Comparison of ENCODE assay signal across 24 cellular contexts in the genomic region with DNA sequence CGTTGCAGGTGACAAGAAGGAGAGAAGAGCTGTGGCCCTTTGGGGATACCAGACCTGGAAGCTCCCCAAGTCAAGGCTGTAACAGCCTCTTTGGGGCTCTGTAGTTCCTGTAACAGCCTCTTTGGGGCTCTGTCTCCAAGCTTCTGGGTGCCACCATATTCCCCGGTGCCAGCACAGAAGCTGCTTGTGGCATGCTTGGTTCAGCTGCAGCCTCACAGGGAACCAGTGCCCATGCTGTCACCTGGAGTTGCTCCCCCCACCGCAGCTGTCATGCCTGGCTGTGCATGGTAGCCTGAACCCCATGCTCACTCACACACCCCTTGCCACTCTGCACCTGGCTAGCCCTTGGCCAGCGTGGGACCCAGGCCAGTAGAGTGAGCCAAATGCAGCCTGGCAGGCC.
DNase-seq lines count a peak whose midpoint lies in the region; ATAC-seq, FAIRE-seq and TF ChIP-seq lines count a peak whose summit lies in the region.
"Had no signal": no experiment of that assay in that cellular context is flagged by ENCODE, and none has a peak within 500 bp of the region (broad histone marks: within the 10 kb centered on the region; RNA-seq: fewer than 3 reads in every experiment).

No MANE protein-coding gene starts in this region.

- 0 out of 2 replicates have a peak, but pooled peaks have one; percentile 19 for TF ChIP-seq RAD21 in GM12878 (IDR thresholded peaks at IDR 0.05; ENCODE audit: insufficient read depth, low read depth, low read length)

- peaks cover 22% of the 10 kb centered on the region for H3K4me1 ChIP-seq in GM12878 (ENCODE audit: control insufficient read depth, insufficient read depth, low read length)
- H3K4me1 ChIP-seq: transverse colon had no signal

- peak; percentile 33 for TF ChIP-seq CTCF in GM12864 (IDR thresholded peaks at IDR 0.05; ENCODE audit: low read depth, low read length, missing control alignments)
- TF ChIP-seq CTCF in GM12878 (IDR thresholded peaks at IDR 0.05 in 2 of 3, conservative IDR thresholded peaks at IDR 0.05 in 1 of 3; ENCODE audit: control insufficient read depth in 2 of 3, extremely low read depth in 1 of 3, insufficient read depth in 1 of 3, low read depth in 3 of 3, low read length in 3 of 3), result 0 out of 6 replicates have a peak, but pooled peaks of 1 of the 3 experiments have one; percentile 18

- H3K27ac Mint-ChIP-seq in naive B cell, result peak overlapping the region in 1 of 6 donors; percentile 43
- H3K27ac Mint-ChIP-seq: activated CD4-positive, alpha-beta memory T cell treated with anti-CD3 and anti-CD28 coated beads for 36 hours; CD8-positive, alpha-beta memory T cell; stimulated activated naive B cell treated with anti-CD40 and anti-IgM and Interleukin-4, amounts not matched to agents 10 μg/mL and 1 μg/mL and 100 μg/mL, for 72 hours; T-helper 1 cell treated with Interleukin-12 subunit alpha and Interleukin-12 subunit beta and Interleukin-4 antibody, amounts not matched to agents 30 μg/mL and 1 μg/mL, for 36 hours had no signal

- H3K4me3 Mint-ChIP-seq in naive B cell, result peak overlapping the region in 1 of 8 donors; percentile 38
- H3K4me3 Mint-ChIP-seq: activated CD4-positive, alpha-beta memory T cell treated with anti-CD3 and anti-CD28 coated beads for 36 hours; CD8-positive, alpha-beta memory T cell; stimulated activated naive B cell treated with anti-CD40 and anti-IgM and Interleukin-4, amounts not matched to agents 10 μg/mL and 1 μg/mL and 100 μg/mL, for 72 hours; T-helper 1 cell treated with Interleukin-12 subunit alpha and Interleukin-12 subunit beta and Interleukin-4 antibody, amounts not matched to agents 30 μg/mL and 1 μg/mL, for 36 hours had no signal

- no peak overlapping the region; the same call in 1 of the 2 replicates for H3K27ac ChIP-seq in GM12878 (ENCODE audit: control insufficient read depth, insufficient read depth)
- H3K27ac ChIP-seq: gastroesophageal sphincter, PC-9, SJCRH30, transverse colon, WERI-Rb-1 had no signal

- no peak overlapping the region for H3K9ac ChIP-seq in GM12878 (ENCODE audit: control insufficient read depth, insufficient read depth, low read length)

- DNase-seq in GM12864 (ENCODE audit: low read depth) (no peak), GM12878 (ENCODE audit: low read depth, low spot score) (no peak), naive B cell (no peak), NCI-H446 treated with DMSO at 0.1 percent for 48 hours (lab: John Stamatoyannopoulos, UW) (no peak), midbrain (lab: John Stamatoyannopoulos, UW) (no peak), dermis blood vessel endothelial cell (no peak)
- DNase-seq in stimulated activated CD4-positive, alpha-beta T cell treated with anti-CD3 and anti-CD28 coated beads, Interleukin-4, amount 100 ng/mL, for 24 hours, result no peak
- DNase-seq: activated CD4-positive, alpha-beta memory T cell treated with anti-CD3 and anti-CD28 coated beads for 36 hours; activated naive CD4-positive, alpha-beta T cell treated with anti-CD3 and anti-CD28 coated beads, Interleukin-2, amount 50 U/mL, for 16 hours; central memory CD4-positive, alpha-beta T cell; DMS79 treated with DMSO at 0.1 percent for 48 hours; effector CD4-positive, alpha-beta T cell; NCI-H1417 treated with DMSO at 0.1 percent for 48 hours; NCI-H2171; occipital lobe; PC-9; SJCRH30; stimulated activated naive B cell treated with anti-CD40 and anti-IgM and Interleukin-4, amounts not matched to agents 10 μg/mL and 1 μg/mL and 100 μg/mL, for 72 hours; transverse colon; WERI-Rb-1 had no signal

- peaks cover 7 to 15% (median 7%) of the 10 kb centered on the region in 3 donors for H3K4me1 Mint-ChIP-seq in naive B cell
- H3K4me1 Mint-ChIP-seq: CD8-positive, alpha-beta memory T cell had no signal

- no peaks in the 10 kb centered on the region for H3K79me2 ChIP-seq in GM12878 (ENCODE audit: control insufficient read depth, insufficient read depth, low read length)

- CTCF ChIA-PET in GM12878 (lab: Yijun Ruan, JAX), result interaction anchor here (2.2 kb wide), 1 partner anchor 198 kb away, joined by 9 read pairs; no protein-coding TSS in a partner anchor

- H3K4me3 ChIP-seq in GM12864 (ENCODE audit: low read depth, low read length), result no peak overlapping the region
- H3K4me3 ChIP-seq in GM12878, result no peak overlapping the region
- H3K4me3 ChIP-seq: gastroesophageal sphincter, PC-9, SJCRH30, transverse colon had no signal

- POLR2A ChIA-PET in GM12878 (lab: Charles Lee), result no interaction called here

- intact Hi-C loops in GM12878 (cut with micrococcal nuclease; ENCODE audit: unreplicated experiment), result no loop called here

- no peak for TF ChIP-seq POLR2A in GM12878 (IDR thresholded peaks at IDR 0.05; ENCODE audit: low read depth, low read length)

- H3K36me3 Mint-ChIP-seq in naive B cell, result no peaks in the 10 kb centered on the region
- H3K36me3 Mint-ChIP-seq: activated CD4-positive, alpha-beta memory T cell treated with anti-CD3 and anti-CD28 coated beads for 36 hours; stimulated activated naive B cell treated with anti-CD40 and anti-IgM and Interleukin-4, amounts not matched to agents 10 μg/mL and 1 μg/mL and 100 μg/mL, for 72 hours had no signal

- TF ChIP-seq EP300 in GM12878 (IDR thresholded peaks at IDR 0.05; ENCODE audit: borderline replicate concordance in 1 of 2, control insufficient read depth in 1 of 2, low read depth in 2 of 2, low read length in 2 of 2), result no peak

- no peaks in the 10 kb centered on the region for H3K9me3 ChIP-seq in GM12878 (replicated peaks; ENCODE audit: control insufficient read depth, insufficient read depth, low read length)
- H3K9me3 ChIP-seq: gastroesophageal sphincter, SJCRH30, transverse colon had no signal

- no TSS peak for BruUV-seq in GM12878 (replicated peaks; lab: Mats Ljungman, UMichigan)

- H3K27me3 Mint-ChIP-seq in naive B cell, result peaks cover 0 to 6% (median 4%) of the 10 kb centered on the region in 3 donors
- H3K27me3 Mint-ChIP-seq: activated CD4-positive, alpha-beta memory T cell treated with anti-CD3 and anti-CD28 coated beads for 36 hours had no signal

- H3K36me3 ChIP-seq in GM12878 (ENCODE audit: control insufficient read depth in 2 of 2, insufficient read depth in 2 of 2, low read length in 1 of 2), result no peaks in the 10 kb centered on the region
- H3K36me3 ChIP-seq: gastroesophageal sphincter, SJCRH30, transverse colon, WERI-Rb-1 had no signal

- H4K20me1 ChIP-seq in GM12878 (ENCODE audit: control insufficient read depth, insufficient read depth), result no peaks in the 10 kb centered on the region

- RAD21 ChIA-PET in GM12878 (lab: Charles Lee; ENCODE audit: unreplicated experiment), result no interaction called here

- H3K27me3 ChIP-seq in GM12878 (replicated peaks in 1 of 2; ENCODE audit: control insufficient read depth in 2 of 2, insufficient read depth in 2 of 2, low read length in 1 of 2), result no peaks in the 10 kb centered on the region
- H3K27me3 ChIP-seq: gastroesophageal sphincter, SJCRH30, transverse colon had no signal

- no peak overlapping the region for H3K4me2 ChIP-seq in GM12878 (ENCODE audit: control insufficient read depth, insufficient read depth)
- H3K4me2 ChIP-seq: PC-9 had no signal

- FAIRE-seq in GM12878 (lab: Jason Lieb, UNC), result no peak

- SMC1A ChIA-PET in GM12878 (lab: Charles Lee; ENCODE audit: uncharacterized antibody, unreplicated experiment), result interaction anchor here (1.1 kb wide), 1 partner anchor 9 kb away, joined by 3 read pairs; no protein-coding TSS in a partner anchor

- in situ Hi-C loops in GM12878 (cut with MboI), result no loop called here

- H3K9me3 Mint-ChIP-seq in naive B cell, result peaks cover 0 to 2% (median 0%) of the 10 kb centered on the region in 7 donors
- H3K9me3 Mint-ChIP-seq: activated CD4-positive, alpha-beta memory T cell treated with anti-CD3 and anti-CD28 coated beads for 36 hours; CD8-positive, alpha-beta memory T cell; T-helper 1 cell treated with Interleukin-12 subunit alpha and Interleukin-12 subunit beta and Interleukin-4 antibody, amounts not matched to agents 30 μg/mL and 1 μg/mL, for 36 hours had no signal

- WGBS in GM12878 (ENCODE audit: insufficient coverage, insufficient replicate concordance, low lambda C conversion rate, missing lambda C conversion rate), result 62% methylated on average over 4 of the region's 4 CpGs

- peak overlapping the region; percentile 51; the same call in 1 of the 2 replicates for H2AFZ ChIP-seq in GM12878 (ENCODE audit: control insufficient read depth, low read depth, low read length)
- H2AFZ ChIP-seq: PC-9 had no signal

- ATAC-seq in GM21723 (IDR thresholded peaks at IDR 0.05; ENCODE audit: unreplicated experiment), result peak; percentile 26
- ATAC-seq in GM12878, result no peak; the same call in 2 of the 3 replicates
- peak; percentile 45 to 64 for ATAC-seq in naive B cell (ENCODE audit: low read depth in 2 of 2)
- ATAC-seq: gastroesophageal sphincter had no signal

TF ChIP-seq in GM12878, 131 proteins besides CTCF, POLR2A, EP300 and RAD21 (continues in another document):
- no peak for TF ChIP-seq POLR2AphosphoS5 (IDR thresholded peaks at IDR 0.05; ENCODE audit: low read length)
- no peak for TF ChIP-seq FOS (IDR thresholded peaks at IDR 0.05; ENCODE audit: borderline replicate concordance, extremely low read depth, insufficient read length)
- no peak for TF ChIP-seq MYC (IDR thresholded peaks at IDR 0.05; ENCODE audit: insufficient read depth, insufficient read length, insufficient replicate concordance, low read length, severe bottlenecking)
- TF ChIP-seq, protein P1, sequence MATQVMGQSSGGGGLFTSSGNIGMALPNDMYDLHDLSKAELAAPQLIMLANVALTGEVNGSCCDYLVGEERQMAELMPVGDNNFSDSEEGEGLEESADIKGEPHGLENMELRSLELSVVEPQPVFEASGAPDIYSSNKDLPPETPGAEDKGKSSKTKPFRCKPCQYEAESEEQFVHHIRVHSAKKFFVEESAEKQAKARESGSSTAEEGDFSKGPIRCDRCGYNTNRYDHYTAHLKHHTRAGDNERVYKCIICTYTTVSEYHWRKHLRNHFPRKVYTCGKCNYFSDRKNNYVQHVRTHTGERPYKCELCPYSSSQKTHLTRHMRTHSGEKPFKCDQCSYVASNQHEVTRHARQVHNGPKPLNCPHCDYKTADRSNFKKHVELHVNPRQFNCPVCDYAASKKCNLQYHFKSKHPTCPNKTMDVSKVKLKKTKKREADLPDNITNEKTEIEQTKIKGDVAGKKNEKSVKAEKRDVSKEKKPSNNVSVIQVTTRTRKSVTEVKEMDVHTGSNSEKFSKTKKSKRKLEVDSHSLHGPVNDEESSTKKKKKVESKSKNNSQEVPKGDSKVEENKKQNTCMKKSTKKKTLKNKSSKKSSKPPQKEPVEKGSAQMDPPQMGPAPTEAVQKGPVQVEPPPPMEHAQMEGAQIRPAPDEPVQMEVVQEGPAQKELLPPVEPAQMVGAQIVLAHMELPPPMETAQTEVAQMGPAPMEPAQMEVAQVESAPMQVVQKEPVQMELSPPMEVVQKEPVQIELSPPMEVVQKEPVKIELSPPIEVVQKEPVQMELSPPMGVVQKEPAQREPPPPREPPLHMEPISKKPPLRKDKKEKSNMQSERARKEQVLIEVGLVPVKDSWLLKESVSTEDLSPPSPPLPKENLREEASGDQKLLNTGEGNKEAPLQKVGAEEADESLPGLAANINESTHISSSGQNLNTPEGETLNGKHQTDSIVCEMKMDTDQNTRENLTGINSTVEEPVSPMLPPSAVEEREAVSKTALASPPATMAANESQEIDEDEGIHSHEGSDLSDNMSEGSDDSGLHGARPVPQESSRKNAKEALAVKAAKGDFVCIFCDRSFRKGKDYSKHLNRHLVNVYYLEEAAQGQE (IDR thresholded peaks at IDR 0.05; ENCODE audit: low read depth, low read length), result no peak
